Comparison of ENCODE assay signal across 8 cellular contexts in genomic region chr9:2241461-2241874, GRCh38.
DNase-seq lines count a peak whose midpoint lies in the region; ATAC-seq, FAIRE-seq and TF ChIP-seq lines count a peak whose summit lies in the region.

No MANE protein-coding gene starts in this region.

- H3K36me3 ChIP-seq in KMS-11 (ENCODE audit: insufficient read depth), result no peaks in the 10 kb centered on the region
- H3K36me3 ChIP-seq in kidney (ENCODE audit: control insufficient read depth in 1 of 2, insufficient read depth in 2 of 2, low read length in 2 of 2), result no peaks in the 10 kb centered on the region
- H3K36me3 ChIP-seq in stomach smooth muscle (ENCODE audit: control insufficient read depth in 2 of 2, insufficient read depth in 2 of 2, low read length in 2 of 2), result no peaks in the 10 kb centered on the region

- peaks cover 15% of the 10 kb centered on the region for H3K27me3 Mint-ChIP-seq in activated naive CD4-positive, alpha-beta T cell treated with anti-CD3 and anti-CD28 coated beads, Interleukin-2, amount 50 U/mL, for 24 hours
- H3K27me3 Mint-ChIP-seq in central memory CD8-positive, alpha-beta T cell, result peaks cover 30% of the 10 kb centered on the region

- DNase-seq in activated naive CD4-positive, alpha-beta T cell (lab: John Stamatoyannopoulos, UW), result no peak
- DNase-seq in central memory CD8-positive, alpha-beta T cell (ENCODE audit: low spot score in 2 of 2), result no peak
- DNase-seq in kidney (peak; percentile 78), lower leg skin (ENCODE audit: low spot score in 2 of 2) (no peak)
- no peak for DNase-seq in stimulated activated CD4-positive, alpha-beta T cell treated with anti-CD3 and anti-CD28 coated beads, Interleukin-4, amount 100 ng/mL, for 1 hour

- WGBS in lower leg skin, 2 donors, result 6 to 24% methylated on average over 9 to 12 of the region's 15 CpGs

- no peak for FAIRE-seq in kidney (lab: Jason Lieb, UNC)

- peaks cover 2% of the 10 kb centered on the region for H3K36me3 Mint-ChIP-seq in activated naive CD4-positive, alpha-beta T cell treated with anti-CD3 and anti-CD28 coated beads, Interleukin-2, amount 50 U/mL, for 24 hours
- H3K36me3 Mint-ChIP-seq in central memory CD8-positive, alpha-beta T cell (ENCODE audit: insufficient read depth), result no peaks in the 10 kb centered on the region

- peak overlapping the region; percentile 68 for H3K4me3 Mint-ChIP-seq in activated naive CD4-positive, alpha-beta T cell treated with anti-CD3 and anti-CD28 coated beads, Interleukin-2, amount 50 U/mL, for 24 hours
- H3K4me3 Mint-ChIP-seq in central memory CD8-positive, alpha-beta T cell, result peak overlapping the region; percentile 73

- H3K4me3 ChIP-seq in KMS-11 (IDR thresholded peaks at IDR 0.05; ENCODE audit: insufficient read depth, low read depth, low read length), result peak overlapping the region; percentile 30
- H3K4me3 ChIP-seq in kidney (ENCODE audit: low read length in 2 of 2), result peak overlapping the region; percentile 79 to 87
- peak overlapping the region; percentile 74 to 82 for H3K4me3 ChIP-seq in stomach smooth muscle (ENCODE audit: low read length in 2 of 2)
- no peak overlapping the region for H3K4me3 ChIP-seq in lower leg skin (ENCODE audit: low read depth, poor library complexity, severe bottlenecking)

- peaks cover 17% of the 10 kb centered on the region for H3K4me1 Mint-ChIP-seq in activated naive CD4-positive, alpha-beta T cell treated with anti-CD3 and anti-CD28 coated beads, Interleukin-2, amount 50 U/mL, for 24 hours
- H3K4me1 Mint-ChIP-seq in central memory CD8-positive, alpha-beta T cell, result peaks cover 13% of the 10 kb centered on the region

- no peaks in the 10 kb centered on the region for H3K9me3 Mint-ChIP-seq in activated naive CD4-positive, alpha-beta T cell treated with anti-CD3 and anti-CD28 coated beads, Interleukin-2, amount 50 U/mL, for 24 hours
- H3K9me3 Mint-ChIP-seq in central memory CD8-positive, alpha-beta T cell, result peaks cover 5% of the 10 kb centered on the region

- peak; percentile 11 for ATAC-seq in central memory CD8-positive, alpha-beta T cell (replicated peaks; ENCODE audit: extremely low read depth, poor library complexity, severe bottlenecking)

- no peaks in the 10 kb centered on the region for H4K20me1 ChIP-seq in KMS-11 (ENCODE audit: insufficient read depth)

- TF ChIP-seq CTCF in KMS-11 (conservative IDR thresholded peaks at IDR 0.05; ENCODE audit: low read depth, low read length) (no peak), kidney (IDR thresholded peaks at IDR 0.05; ENCODE audit: borderline replicate concordance, extremely low read depth, insufficient read depth) (no peak), lower leg skin (IDR thresholded peaks at IDR 0.05) (no peak)

- H3K9me3 ChIP-seq in kidney (ENCODE audit: control insufficient read depth in 1 of 2, low read length in 2 of 2), result peaks cover 0 to 9% of the 10 kb centered on the region in 2 donors
- peaks cover 0 to 5% of the 10 kb centered on the region in 2 donors for H3K9me3 ChIP-seq in stomach smooth muscle (ENCODE audit: control insufficient read depth in 2 of 2, low read length in 2 of 2)

- peak overlapping the region; percentile 91; the same call in 1 of the 2 replicates for H2AFZ ChIP-seq in KMS-11 (ENCODE audit: low read depth)

- H3K4me2 ChIP-seq in KMS-11, result peak overlapping the region; percentile 76; the same call in 1 of the 2 replicates

- H3K4me1 ChIP-seq in KMS-11 (ENCODE audit: low read depth, poor library complexity, severe bottlenecking), result peaks cover 8% of the 10 kb centered on the region
- peaks cover 5 to 18% of the 10 kb centered on the region in 2 donors for H3K4me1 ChIP-seq in kidney (ENCODE audit: control insufficient read depth in 1 of 2, insufficient read depth in 1 of 2, low read depth in 1 of 2, low read length in 2 of 2)
- H3K4me1 ChIP-seq in stomach smooth muscle (ENCODE audit: control insufficient read depth, insufficient read depth, low read length), result peaks cover 18% of the 10 kb centered on the region

- no peak overlapping the region for H3K27ac Mint-ChIP-seq in activated naive CD4-positive, alpha-beta T cell treated with anti-CD3 and anti-CD28 coated beads, Interleukin-2, amount 50 U/mL, for 24 hours
- no peak overlapping the region for H3K27ac Mint-ChIP-seq in central memory CD8-positive, alpha-beta T cell (ENCODE audit: low read depth)

- H3K27ac ChIP-seq in KMS-11 (no peak overlapping the region), kidney (ENCODE audit: low read depth in 2 of 2, low read length in 2 of 2) (no peak overlapping the region), stomach smooth muscle (ENCODE audit: low read length) (peak overlapping the region; percentile 67)

- no peaks in the 10 kb centered on the region for H3K79me2 ChIP-seq in KMS-11 (ENCODE audit: insufficient read depth, low read depth)

- intact Hi-C loops in kidney (cut with DNase I), result no loop called here
- intact Hi-C loops in lower leg skin (cut with DNase I; ENCODE audit: low total_unique reads), result no loop called here

- H3K9ac ChIP-seq in KMS-11 (no peak overlapping the region), kidney (ENCODE audit: low read length in 2 of 2) (peak overlapping the region; percentile 29 to 56), stomach smooth muscle (ENCODE audit: low read length in 2 of 2) (peak overlapping the region in 1 of 2 donors; percentile 72)

- no peak for TF ChIP-seq POLR2A in lower leg skin (IDR thresholded peaks at IDR 0.05)

- H3K27me3 ChIP-seq in KMS-11 (ENCODE audit: insufficient read depth, low read depth) (no peaks in the 10 kb centered on the region), stomach smooth muscle (ENCODE audit: control insufficient read depth in 1 of 2, insufficient read depth in 2 of 2, low read length in 2 of 2) (no peaks in the 10 kb centered on the region)
